ENCODE assay signal across 16 cellular contexts in the genomic region with DNA sequence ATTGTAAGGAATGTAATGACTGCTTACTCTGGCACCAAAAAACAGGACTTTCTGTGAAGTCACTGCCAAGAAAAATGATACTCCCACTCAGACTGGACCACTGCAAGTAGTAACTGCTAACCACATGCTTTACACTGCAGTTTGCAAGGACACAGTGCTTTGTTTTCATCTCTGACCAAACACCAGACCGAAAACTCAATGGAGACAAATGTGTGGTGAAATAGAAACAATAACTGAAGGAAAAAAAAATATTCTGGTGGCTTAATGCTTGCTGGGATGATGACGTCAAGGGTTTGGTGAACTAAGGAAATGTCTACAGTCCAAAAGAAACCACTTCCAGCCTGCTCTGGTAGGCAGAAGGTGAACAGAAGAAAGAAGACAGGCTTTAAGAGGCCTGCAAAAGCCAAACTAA.
A peak's percentile ranks its signal among the peaks of the same experiment; 100 is the strongest.
DNase-seq lines count a peak whose midpoint lies in the region; ATAC-seq and TF ChIP-seq lines count a peak whose summit lies in the region.
"Had no signal": no experiment of that assay in that cellular context is flagged by ENCODE, and none has a peak within 500 bp of the region (broad histone marks: within the 10 kb centered on the region; RNA-seq: fewer than 3 reads in every experiment).

No MANE protein-coding gene starts in this region.

- no peaks in the 10 kb centered on the region for H3K79me2 ChIP-seq in KMS-11 (ENCODE audit: insufficient read depth, low read depth)

- H2AFZ ChIP-seq in KMS-11 (ENCODE audit: low read depth) = no peak overlapping the region; the same call in 1 of the 2 replicates

- H3K4me1 Mint-ChIP-seq in nephron = peaks cover 47% of the 10 kb centered on the region
- H3K4me1 Mint-ChIP-seq in stimulated activated memory B cell treated with anti-CD40 and anti-IgM and Interleukin-4, amounts not matched to agents 10 μg/mL and 1 μg/mL and 100 μg/mL, for 72 hours = no peaks in the 10 kb centered on the region
- H3K4me1 Mint-ChIP-seq: CD4-positive, CD25-positive, alpha-beta regulatory T cell had no signal

- no peaks in the 10 kb centered on the region for H3K36me3 ChIP-seq in KMS-11 (ENCODE audit: insufficient read depth)
- H3K36me3 ChIP-seq: gastrocnemius medialis, left ventricle myocardium inferior, upper lobe of right lung had no signal

- H4K20me1 ChIP-seq in KMS-11 (ENCODE audit: insufficient read depth) = no peaks in the 10 kb centered on the region

- H3K27ac ChIP-seq in KMS-11 = peak overlapping the region; percentile 47; the same call in 1 of the 2 replicates
- H3K27ac ChIP-seq: gastrocnemius medialis, left ventricle myocardium inferior, upper lobe of right lung had no signal

- no peaks in the 10 kb centered on the region for H3K27me3 ChIP-seq in KMS-11 (ENCODE audit: insufficient read depth, low read depth)
- H3K27me3 ChIP-seq: gastrocnemius medialis, upper lobe of right lung had no signal

- H3K4me3 Mint-ChIP-seq in nephron = peak overlapping the region in 2 of 3 experiments; percentile 2 to 24
- no peak overlapping the region for H3K4me3 Mint-ChIP-seq in stimulated activated memory B cell treated with anti-CD40 and anti-IgM and Interleukin-4, amounts not matched to agents 10 μg/mL and 1 μg/mL and 100 μg/mL, for 72 hours
- H3K4me3 Mint-ChIP-seq: CD4-positive, CD25-positive, alpha-beta regulatory T cell had no signal

- H3K9me3 Mint-ChIP-seq in nephron = no peaks in the 10 kb centered on the region
- no peaks in the 10 kb centered on the region for H3K9me3 Mint-ChIP-seq in stimulated activated memory B cell treated with anti-CD40 and anti-IgM and Interleukin-4, amounts not matched to agents 10 μg/mL and 1 μg/mL and 100 μg/mL, for 72 hours

- H3K4me3 ChIP-seq in KMS-11 (IDR thresholded peaks at IDR 0.05; ENCODE audit: insufficient read depth, low read depth, low read length) (no peak overlapping the region), choroid plexus epithelial cell (ENCODE audit: low read depth, low read length) (no peak overlapping the region)
- H3K4me3 ChIP-seq: gastrocnemius medialis, left ventricle myocardium inferior, upper lobe of right lung had no signal

- H3K27ac Mint-ChIP-seq in nephron = peak overlapping the region; percentile 93 to 96 (median 94)
- no peak overlapping the region for H3K27ac Mint-ChIP-seq in stimulated activated memory B cell treated with anti-CD40 and anti-IgM and Interleukin-4, amounts not matched to agents 10 μg/mL and 1 μg/mL and 100 μg/mL, for 72 hours
- H3K27ac Mint-ChIP-seq: CD4-positive, CD25-positive, alpha-beta regulatory T cell; progenitor cell of endocrine pancreas had no signal

- no peaks in the 10 kb centered on the region for H3K27me3 Mint-ChIP-seq in nephron (ENCODE audit: low read depth)
- no peaks in the 10 kb centered on the region for H3K27me3 Mint-ChIP-seq in stimulated activated memory B cell treated with anti-CD40 and anti-IgM and Interleukin-4, amounts not matched to agents 10 μg/mL and 1 μg/mL and 100 μg/mL, for 72 hours
- H3K27me3 Mint-ChIP-seq: CD4-positive, CD25-positive, alpha-beta regulatory T cell had no signal

- H3K4me2 ChIP-seq in KMS-11 = peak overlapping the region; percentile 26; the same call in 1 of the 2 replicates

- DNase-seq in COLO829 (ENCODE audit: low spot score) = peak; percentile 15
- DNase-seq in choroid plexus epithelial cell (ENCODE audit: low read depth) = peak; percentile 79
- no peak for DNase-seq in UCSD-AML1 (lab: John Stamatoyannopoulos, UW; ENCODE audit: unreplicated experiment)
- DNase-seq: activated T-cell treated with anti-CD3 and anti-CD28 coated beads for 4 hours; CD4-positive, CD25-positive, alpha-beta regulatory T cell; gastrocnemius medialis; Karpas-422; left ventricle myocardium inferior; T1000; upper lobe of right lung had no signal

- no peak overlapping the region; the same call in 1 of the 2 replicates for H3K9ac ChIP-seq in KMS-11

- peaks cover 15% of the 10 kb centered on the region for H3K4me1 ChIP-seq in KMS-11 (ENCODE audit: low read depth, poor library complexity, severe bottlenecking)
- H3K4me1 ChIP-seq: left ventricle myocardium inferior, upper lobe of right lung had no signal

- no peak for TF ChIP-seq CTCF in KMS-11 (conservative IDR thresholded peaks at IDR 0.05; ENCODE audit: low read depth, low read length)
- TF ChIP-seq CTCF in choroid plexus epithelial cell (conservative IDR thresholded peaks at IDR 0.05; ENCODE audit: low read depth, low read length) = no peak
- TF ChIP-seq CTCF in nephron (IDR thresholded peaks at IDR 0.05; ENCODE audit: unreplicated experiment in 3 of 3) = no peak

- ATAC-seq in stimulated activated memory B cell treated with anti-CD40 and anti-IgM and Interleukin-4, amounts not matched to agents 10 μg/mL and 1 μg/mL and 100 μg/mL, for 72 hours = no peak
- ATAC-seq in GM21576 (IDR thresholded peaks at IDR 0.05; ENCODE audit: unreplicated experiment) (no peak), HG03159 (IDR thresholded peaks at IDR 0.05; ENCODE audit: unreplicated experiment) (no peak)
- ATAC-seq: gastrocnemius medialis, upper lobe of right lung had no signal

- peaks cover 4% of the 10 kb centered on the region for H3K36me3 Mint-ChIP-seq in nephron (ENCODE audit: low read depth)
- H3K36me3 Mint-ChIP-seq in stimulated activated memory B cell treated with anti-CD40 and anti-IgM and Interleukin-4, amounts not matched to agents 10 μg/mL and 1 μg/mL and 100 μg/mL, for 72 hours = no peaks in the 10 kb centered on the region
- H3K36me3 Mint-ChIP-seq: CD4-positive, CD25-positive, alpha-beta regulatory T cell had no signal
